Comparison of ENCODE assay signal across 15 cellular contexts in the genomic region with DNA sequence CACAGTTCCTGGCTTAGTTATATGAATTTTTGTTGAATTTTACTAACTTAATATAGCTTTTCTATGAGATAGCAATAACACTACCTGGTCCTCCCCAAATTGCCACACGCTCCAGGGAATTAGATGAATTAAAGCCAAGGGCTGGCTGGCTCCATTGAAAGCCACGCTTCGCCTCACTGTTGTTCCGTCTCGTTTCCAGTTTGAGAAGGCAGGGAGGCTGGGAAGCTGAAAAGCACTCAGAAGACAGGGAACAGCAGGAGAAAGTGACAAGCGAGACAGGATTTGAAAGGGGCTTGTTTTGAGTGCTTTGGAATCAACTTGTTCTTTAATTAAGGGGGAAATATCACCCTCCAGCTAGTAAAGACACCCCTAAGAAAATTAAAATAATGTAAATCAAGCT.
DNase-seq lines count a peak whose midpoint lies in the region; ATAC-seq, FAIRE-seq and TF ChIP-seq lines count a peak whose summit lies in the region.
"Had no signal": no experiment of that assay in that cellular context is flagged by ENCODE, and none has a peak within 500 bp of the region (broad histone marks: within the 10 kb centered on the region; RNA-seq: fewer than 3 reads in every experiment).

No MANE protein-coding gene starts in this region.

- ATAC-seq in GM23338, result no peak; the same call in 2 of the 3 replicates

- H3K36me3 Mint-ChIP-seq in GM23338 (ENCODE audit: low read depth) (no peaks in the 10 kb centered on the region; the same call in 2 of the 3 replicates), nephron (ENCODE audit: low read depth) (peaks cover 8% of the 10 kb centered on the region)
- H3K36me3 Mint-ChIP-seq: CD4-positive, CD25-positive, alpha-beta regulatory T cell had no signal

- H3K27ac Mint-ChIP-seq in GM23338 (no peak overlapping the region), nephron (peak overlapping the region in 2 of 3 experiments; percentile 57 to 81)
- H3K27ac Mint-ChIP-seq: CD4-positive, CD25-positive, alpha-beta regulatory T cell had no signal

- H3K4me3 ChIP-seq in GM23338 (no peak overlapping the region), thyroid gland (replicated peaks in 1 of 3) (no peak overlapping the region), small intestine (ENCODE audit: low read depth in 1 of 2, low read length in 2 of 2) (no peak overlapping the region), tibial artery (no peak overlapping the region)
- H3K4me3 ChIP-seq: BLaER1 treated with 17β-estradiol and CSF1 and Interleukin-3, amounts not matched to agents 10 nM and 100 nM had no signal

- H3K4me1 Mint-ChIP-seq in GM23338 (peaks cover 10% of the 10 kb centered on the region), nephron (peaks cover 36% of the 10 kb centered on the region)
- H3K4me1 Mint-ChIP-seq: CD4-positive, CD25-positive, alpha-beta regulatory T cell had no signal

- H3K79me2 ChIP-seq in GM23338 (replicated peaks; ENCODE audit: insufficient read depth), result no peaks in the 10 kb centered on the region

- peaks cover 3% of the 10 kb centered on the region for H3K27me3 Mint-ChIP-seq in GM23338 (ENCODE audit: insufficient read depth, low read depth, poor library complexity)
- peaks cover 10% of the 10 kb centered on the region for H3K27me3 Mint-ChIP-seq in nephron (ENCODE audit: low read depth)

- no peak for TF ChIP-seq CTCF in GM23338 (conservative IDR thresholded peaks at IDR 0.05; ENCODE audit: low read depth in 2 of 2)
- no peak for TF ChIP-seq CTCF in nephron (IDR thresholded peaks at IDR 0.05; ENCODE audit: unreplicated experiment in 3 of 3)
- no peak for TF ChIP-seq CTCF in thyroid gland (IDR thresholded peaks at IDR 0.05)
- TF ChIP-seq CTCF in tibial artery (IDR thresholded peaks at IDR 0.05), result no peak

- H3K9me3 Mint-ChIP-seq in GM23338 (peaks cover 4% of the 10 kb centered on the region; the same call in 1 of the 3 replicates), nephron (peaks cover 3% of the 10 kb centered on the region)

- no peaks in the 10 kb centered on the region for H3F3A ChIP-seq in GM23338 (replicated peaks; ENCODE audit: low read depth)

- FAIRE-seq in small intestine (lab: Jason Lieb, UNC), result no peak
- FAIRE-seq: GM12892 had no signal

- H3K27ac ChIP-seq in GM23338 (ENCODE audit: low read depth), result no peak overlapping the region
- no peak overlapping the region for H3K27ac ChIP-seq in thyroid gland
- no peak overlapping the region for H3K27ac ChIP-seq in small intestine (ENCODE audit: low read depth in 1 of 2, low read length in 1 of 2)
- no peak overlapping the region for H3K27ac ChIP-seq in tibial artery
- H3K27ac ChIP-seq: BLaER1 treated with 17β-estradiol and CSF1 and Interleukin-3, amounts not matched to agents 10 nM and 100 nM; HL-60 had no signal

- WGBS in thyroid gland, 2 donors, result 53% methylated on average over 6 of the region's 6 CpGs
- WGBS in small intestine, 3 donors, result 81 to 83% (median 83%) methylated on average over 6 of the region's 6 CpGs

- no peaks in the 10 kb centered on the region for H3K36me3 ChIP-seq in GM23338 (ENCODE audit: insufficient read depth)
- no peaks in the 10 kb centered on the region for H3K36me3 ChIP-seq in thyroid gland
- no peaks in the 10 kb centered on the region for H3K36me3 ChIP-seq in small intestine (ENCODE audit: control insufficient read depth in 2 of 2, insufficient read depth in 2 of 2, low read length in 2 of 2)
- no peaks in the 10 kb centered on the region for H3K36me3 ChIP-seq in tibial artery
- H3K36me3 ChIP-seq: BLaER1 treated with 17β-estradiol and CSF1 and Interleukin-3, amounts not matched to agents 10 nM and 100 nM had no signal

- intact Hi-C loops in thyroid gland (cut with DNase I) (no loop called here), tibial artery (cut with DNase I; ENCODE audit: low total_unique reads) (no loop called here)

- no peaks in the 10 kb centered on the region for H3K27me3 ChIP-seq in GM23338 (ENCODE audit: insufficient read depth)
- H3K27me3 ChIP-seq in thyroid gland, result no peaks in the 10 kb centered on the region
- H3K27me3 ChIP-seq in small intestine (ENCODE audit: control insufficient read depth in 2 of 2, insufficient read depth in 2 of 2, low read length in 2 of 2), result no peaks in the 10 kb centered on the region
- H3K27me3 ChIP-seq in tibial artery, result no peaks in the 10 kb centered on the region
- H3K27me3 ChIP-seq: BLaER1 treated with 17β-estradiol and CSF1 and Interleukin-3, amounts not matched to agents 10 nM and 100 nM had no signal

- TF ChIP-seq POLR2A in thyroid gland (IDR thresholded peaks at IDR 0.05), result no peak

- no peaks in the 10 kb centered on the region for H4K20me1 ChIP-seq in GM23338 (replicated peaks; ENCODE audit: insufficient read depth)
- H4K20me1 ChIP-seq: BLaER1 treated with 17β-estradiol and CSF1 and Interleukin-3, amounts not matched to agents 10 nM and 100 nM had no signal

- H2AFZ ChIP-seq in GM23338, result peak overlapping the region; percentile 69

- no peak overlapping the region for H3K4me3 Mint-ChIP-seq in GM23338
- H3K4me3 Mint-ChIP-seq in nephron, result no peak overlapping the region

- H3K4me1 ChIP-seq in GM23338 (ENCODE audit: insufficient read depth) (peaks cover 4% of the 10 kb centered on the region), thyroid gland (no peaks in the 10 kb centered on the region), small intestine (ENCODE audit: control insufficient read depth in 2 of 2, insufficient read depth in 1 of 2, low read depth in 1 of 2, low read length in 1 of 2) (no peaks in the 10 kb centered on the region), tibial artery (no peaks in the 10 kb centered on the region)
- H3K4me1 ChIP-seq: BLaER1 treated with 17β-estradiol and CSF1 and Interleukin-3, amounts not matched to agents 10 nM and 100 nM had no signal

- no peaks in the 10 kb centered on the region for H3K9me2 ChIP-seq in GM23338 (ENCODE audit: insufficient read depth)

- H3K9me3 ChIP-seq in thyroid gland (no peaks in the 10 kb centered on the region), small intestine (ENCODE audit: control insufficient read depth, low read depth) (no peaks in the 10 kb centered on the region), tibial artery (no peaks in the 10 kb centered on the region)
- H3K9me3 ChIP-seq: BLaER1 treated with 17β-estradiol and CSF1 and Interleukin-3, amounts not matched to agents 10 nM and 100 nM had no signal

- H3K4me2 ChIP-seq in GM23338, result no peak overlapping the region
- H3K4me2 ChIP-seq: BLaER1 treated with 17β-estradiol and CSF1 and Interleukin-3, amounts not matched to agents 10 nM and 100 nM had no signal

- DNase-seq in GM23338 (ENCODE audit: low spot score) (no peak), cerebellar cortex (ENCODE audit: low spot score) (peak; percentile 48), thyroid gland (peak; percentile 36 to 59), NCI-H2227 treated with DMSO at 0.1 percent for 48 hours (lab: John Stamatoyannopoulos, UW) (no peak), small intestine (no peak), tibial artery (no peak)
- DNase-seq: ACHN; CD4-positive, CD25-positive, alpha-beta regulatory T cell; DMS 273 treated with DMSO at 0.1 percent for 48 hours; DMS79; GDM1 had no signal

TF ChIP-seq in GM23338, 12 proteins besides CTCF, POLR2A, EP300 and RAD21 (continues in another document):
- TF ChIP-seq, protein P1, sequence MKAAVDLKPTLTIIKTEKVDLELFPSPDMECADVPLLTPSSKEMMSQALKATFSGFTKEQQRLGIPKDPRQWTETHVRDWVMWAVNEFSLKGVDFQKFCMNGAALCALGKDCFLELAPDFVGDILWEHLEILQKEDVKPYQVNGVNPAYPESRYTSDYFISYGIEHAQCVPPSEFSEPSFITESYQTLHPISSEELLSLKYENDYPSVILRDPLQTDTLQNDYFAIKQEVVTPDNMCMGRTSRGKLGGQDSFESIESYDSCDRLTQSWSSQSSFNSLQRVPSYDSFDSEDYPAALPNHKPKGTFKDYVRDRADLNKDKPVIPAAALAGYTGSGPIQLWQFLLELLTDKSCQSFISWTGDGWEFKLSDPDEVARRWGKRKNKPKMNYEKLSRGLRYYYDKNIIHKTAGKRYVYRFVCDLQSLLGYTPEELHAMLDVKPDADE (IDR thresholded peaks at IDR 0.05), result no peak
- no peak for TF ChIP-seq EZH2phosphoT487 (IDR thresholded peaks at IDR 0.05; ENCODE audit: unreplicated experiment)
- no peak for TF ChIP-seq EZH2 (IDR thresholded peaks at IDR 0.05; ENCODE audit: low read depth, unreplicated experiment)
- no peak for TF ChIP-seq NANOG (IDR thresholded peaks at IDR 0.05; ENCODE audit: borderline replicate concordance)
- TF ChIP-seq POLR2AphosphoS5 (IDR thresholded peaks at IDR 0.05; ENCODE audit: low read depth), result no peak
- no peak for TF ChIP-seq ZNF114 (CRISPR knock-in tag; IDR thresholded peaks at IDR 0.05)
- TF ChIP-seq ZNF331 (CRISPR knock-in tag; IDR thresholded peaks at IDR 0.05; ENCODE audit: low read depth), result no peak
- no peak for TF ChIP-seq STAT1 (IDR thresholded peaks at IDR 0.05; ENCODE audit: unreplicated experiment)
- TF ChIP-seq CREB1 (CRISPR knock-in tag; IDR thresholded peaks at IDR 0.05; ENCODE audit: low read depth), result no peak

Comparison
In these comparisons a context has a peak if more than half of its experiments do, and no peak if none do; other contexts are left out.
1. DNase-seq: peak in cerebellar cortex (single experiment) and thyroid gland (2 of 2); none in GM23338 (single experiment), NCI-H2227 treated with DMSO at 0.1 percent for 48 hours (single experiment), small intestine (single experiment) and tibial artery (0 of 2).